In genomic region chr21:34614693-34615486, GRCh38 we compare ENCODE assay signal across 1 cellular context.
TF ChIP-seq lines count a peak whose summit lies in the region.

Gene RCAN1 (minus strand): TSS chr21:34615113. CDS start chr21:34615011, 102 bp downstream.

TF ChIP-seq in HepG2, 621 proteins besides CTCF, POLR2A, EP300 and RAD21 (continued from another document and continues in another):
- TF ChIP-seq, protein P1, sequence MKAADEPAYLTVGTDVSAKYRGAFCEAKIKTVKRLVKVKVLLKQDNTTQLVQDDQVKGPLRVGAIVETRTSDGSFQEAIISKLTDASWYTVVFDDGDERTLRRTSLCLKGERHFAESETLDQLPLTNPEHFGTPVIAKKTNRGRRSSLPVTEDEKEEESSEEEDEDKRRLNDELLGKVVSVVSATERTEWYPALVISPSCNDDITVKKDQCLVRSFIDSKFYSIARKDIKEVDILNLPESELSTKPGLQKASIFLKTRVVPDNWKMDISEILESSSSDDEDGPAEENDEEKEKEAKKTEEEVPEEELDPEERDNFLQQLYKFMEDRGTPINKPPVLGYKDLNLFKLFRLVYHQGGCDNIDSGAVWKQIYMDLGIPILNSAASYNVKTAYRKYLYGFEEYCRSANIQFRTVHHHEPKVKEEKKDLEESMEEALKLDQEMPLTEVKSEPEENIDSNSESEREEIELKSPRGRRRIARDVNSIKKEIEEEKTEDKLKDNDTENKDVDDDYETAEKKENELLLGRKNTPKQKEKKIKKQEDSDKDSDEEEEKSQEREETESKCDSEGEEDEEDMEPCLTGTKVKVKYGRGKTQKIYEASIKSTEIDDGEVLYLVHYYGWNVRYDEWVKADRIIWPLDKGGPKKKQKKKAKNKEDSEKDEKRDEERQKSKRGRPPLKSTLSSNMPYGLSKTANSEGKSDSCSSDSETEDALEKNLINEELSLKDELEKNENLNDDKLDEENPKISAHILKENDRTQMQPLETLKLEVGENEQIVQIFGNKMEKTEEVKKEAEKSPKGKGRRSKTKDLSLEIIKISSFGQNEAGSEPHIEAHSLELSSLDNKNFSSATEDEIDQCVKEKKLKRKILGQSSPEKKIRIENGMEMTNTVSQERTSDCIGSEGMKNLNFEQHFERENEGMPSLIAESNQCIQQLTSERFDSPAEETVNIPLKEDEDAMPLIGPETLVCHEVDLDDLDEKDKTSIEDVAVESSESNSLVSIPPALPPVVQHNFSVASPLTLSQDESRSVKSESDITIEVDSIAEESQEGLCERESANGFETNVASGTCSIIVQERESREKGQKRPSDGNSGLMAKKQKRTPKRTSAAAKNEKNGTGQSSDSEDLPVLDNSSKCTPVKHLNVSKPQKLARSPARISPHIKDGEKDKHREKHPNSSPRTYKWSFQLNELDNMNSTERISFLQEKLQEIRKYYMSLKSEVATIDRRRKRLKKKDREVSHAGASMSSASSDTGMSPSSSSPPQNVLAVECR (CRISPR knock-in tag; IDR thresholded peaks at IDR 0.05; ENCODE audit: borderline replicate concordance): peak; percentile 84
- TF ChIP-seq SUZ12 (IDR thresholded peaks at IDR 0.05; ENCODE audit: low read depth, low read length) (no peak), NR2C2 (CRISPR knock-in tag; IDR thresholded peaks at IDR 0.05; ENCODE audit: borderline replicate concordance) (peak; percentile 63), FOXK2 (IDR thresholded peaks at IDR 0.05) (no peak), SIX1 (CRISPR knock-in tag; IDR thresholded peaks at IDR 0.05; ENCODE audit: borderline replicate concordance) (no peak), NFE2L1 (CRISPR knock-in tag; IDR thresholded peaks at IDR 0.05; ENCODE audit: borderline replicate concordance) (no peak), SRF (IDR thresholded peaks at IDR 0.05; ENCODE audit: low read depth, low read length) (no peak), SMARCC2 (IDR thresholded peaks at IDR 0.05) (no peak), ZKSCAN1 (IDR thresholded peaks at IDR 0.05; ENCODE audit: low read length) (no peak), ZNF12 (CRISPR knock-in tag; IDR thresholded peaks at IDR 0.05) (no peak), NFAT5 (CRISPR knock-in tag; IDR thresholded peaks at IDR 0.05) (0 out of 2 replicates have a peak, but pooled peaks have one; percentile 35), SRSF9 (IDR thresholded peaks at IDR 0.05; ENCODE audit: borderline replicate concordance, insufficient read depth, low read depth, low read length, poor library complexity, severe bottlenecking) (no peak), NONO (IDR thresholded peaks at IDR 0.05) (no peak), NONO (CRISPR knock-in tag; conservative IDR thresholded peaks at IDR 0.05) (peak; percentile 64), ZNF292 (CRISPR knock-in tag; IDR thresholded peaks at IDR 0.05; ENCODE audit: borderline replicate concordance, low read depth) (0 out of 2 replicates have a peak, but pooled peaks have one; percentile 21), ZNF124 (CRISPR knock-in tag; IDR thresholded peaks at IDR 0.05) (no peak), ATF7 (IDR thresholded peaks at IDR 0.05) (no peak), ATF7 (CRISPR knock-in tag; IDR thresholded peaks at IDR 0.05) (no peak), TAF1 (CRISPR knock-in tag; IDR thresholded peaks at IDR 0.05) (no peak), PHF8 (CRISPR knock-in tag; IDR thresholded peaks at IDR 0.05) (no peak), ZFP90 (CRISPR knock-in tag; IDR thresholded peaks at IDR 0.05; ENCODE audit: borderline replicate concordance) (no peak), SP5 (CRISPR knock-in tag; IDR thresholded peaks at IDR 0.05; ENCODE audit: borderline replicate concordance, low read depth) (peak; percentile 82), PCBP1 (IDR thresholded peaks at IDR 0.05; ENCODE audit: borderline replicate concordance, low read depth, low read length) (peak; percentile 86; the same call in 1 of the 2 replicates), WIZ (CRISPR knock-in tag; IDR thresholded peaks at IDR 0.05) (no peak), ZNF10 (CRISPR knock-in tag; IDR thresholded peaks at IDR 0.05; ENCODE audit: borderline replicate concordance, low read depth) (no peak), ZFY (CRISPR knock-in tag; IDR thresholded peaks at IDR 0.05) (peak; percentile 70), ZNF280D (CRISPR knock-in tag; IDR thresholded peaks at IDR 0.05) (no peak), SALL1 (CRISPR knock-in tag; IDR thresholded peaks at IDR 0.05) (peak; percentile 58; the same call in 1 of the 2 replicates), JARID2 (CRISPR knock-in tag; IDR thresholded peaks at IDR 0.05; ENCODE audit: insufficient replicate concordance) (no peak), ZNF639 (CRISPR knock-in tag; conservative IDR thresholded peaks at IDR 0.05) (peak; percentile 85), ZNF136 (CRISPR knock-in tag; IDR thresholded peaks at IDR 0.05; ENCODE audit: low read depth) (no peak), FOXK1 (CRISPR knock-in tag; IDR thresholded peaks at IDR 0.05; ENCODE audit: borderline replicate concordance, low read depth) (peak; percentile 79; the same call in 1 of the 2 replicates)
- TF ChIP-seq, protein P2, sequence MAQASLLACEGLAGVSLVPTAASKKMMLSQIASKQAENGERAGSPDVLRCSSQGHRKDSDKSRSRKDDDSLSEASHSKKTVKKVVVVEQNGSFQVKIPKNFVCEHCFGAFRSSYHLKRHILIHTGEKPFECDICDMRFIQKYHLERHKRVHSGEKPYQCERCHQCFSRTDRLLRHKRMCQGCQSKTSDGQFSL (CRISPR knock-in tag; IDR thresholded peaks at IDR 0.05): peak; percentile 94
- TF ChIP-seq, protein P3, sequence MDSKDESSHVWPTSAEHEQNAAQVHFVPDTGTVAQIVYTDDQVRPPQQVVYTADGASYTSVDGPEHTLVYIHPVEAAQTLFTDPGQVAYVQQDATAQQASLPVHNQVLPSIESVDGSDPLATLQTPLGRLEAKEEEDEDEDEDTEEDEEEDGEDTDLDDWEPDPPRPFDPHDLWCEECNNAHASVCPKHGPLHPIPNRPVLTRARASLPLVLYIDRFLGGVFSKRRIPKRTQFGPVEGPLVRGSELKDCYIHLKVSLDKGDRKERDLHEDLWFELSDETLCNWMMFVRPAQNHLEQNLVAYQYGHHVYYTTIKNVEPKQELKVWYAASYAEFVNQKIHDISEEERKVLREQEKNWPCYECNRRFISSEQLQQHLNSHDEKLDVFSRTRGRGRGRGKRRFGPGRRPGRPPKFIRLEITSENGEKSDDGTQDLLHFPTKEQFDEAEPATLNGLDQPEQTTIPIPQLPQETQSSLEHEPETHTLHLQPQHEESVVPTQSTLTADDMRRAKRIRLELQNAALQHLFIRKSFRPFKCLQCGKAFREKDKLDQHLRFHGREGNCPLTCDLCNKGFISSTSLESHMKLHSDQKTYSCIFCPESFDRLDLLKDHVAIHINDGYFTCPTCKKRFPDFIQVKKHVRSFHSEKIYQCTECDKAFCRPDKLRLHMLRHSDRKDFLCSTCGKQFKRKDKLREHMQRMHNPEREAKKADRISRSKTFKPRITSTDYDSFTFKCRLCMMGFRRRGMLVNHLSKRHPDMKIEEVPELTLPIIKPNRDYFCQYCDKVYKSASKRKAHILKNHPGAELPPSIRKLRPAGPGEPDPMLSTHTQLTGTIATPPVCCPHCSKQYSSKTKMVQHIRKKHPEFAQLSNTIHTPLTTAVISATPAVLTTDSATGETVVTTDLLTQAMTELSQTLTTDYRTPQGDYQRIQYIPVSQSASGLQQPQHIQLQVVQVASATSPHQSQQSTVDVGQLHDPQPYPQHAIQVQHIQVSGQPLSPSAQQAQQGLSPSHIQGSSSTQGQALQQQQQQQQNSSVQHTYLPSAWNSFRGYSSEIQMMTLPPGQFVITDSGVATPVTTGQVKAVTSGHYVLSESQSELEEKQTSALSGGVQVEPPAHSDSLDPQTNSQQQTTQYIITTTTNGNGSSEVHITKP (CRISPR knock-in tag; IDR thresholded peaks at IDR 0.05; ENCODE audit: low read depth): 0 out of 2 replicates have a peak, but pooled peaks have one; percentile 24
- TF ChIP-seq, protein P4, sequence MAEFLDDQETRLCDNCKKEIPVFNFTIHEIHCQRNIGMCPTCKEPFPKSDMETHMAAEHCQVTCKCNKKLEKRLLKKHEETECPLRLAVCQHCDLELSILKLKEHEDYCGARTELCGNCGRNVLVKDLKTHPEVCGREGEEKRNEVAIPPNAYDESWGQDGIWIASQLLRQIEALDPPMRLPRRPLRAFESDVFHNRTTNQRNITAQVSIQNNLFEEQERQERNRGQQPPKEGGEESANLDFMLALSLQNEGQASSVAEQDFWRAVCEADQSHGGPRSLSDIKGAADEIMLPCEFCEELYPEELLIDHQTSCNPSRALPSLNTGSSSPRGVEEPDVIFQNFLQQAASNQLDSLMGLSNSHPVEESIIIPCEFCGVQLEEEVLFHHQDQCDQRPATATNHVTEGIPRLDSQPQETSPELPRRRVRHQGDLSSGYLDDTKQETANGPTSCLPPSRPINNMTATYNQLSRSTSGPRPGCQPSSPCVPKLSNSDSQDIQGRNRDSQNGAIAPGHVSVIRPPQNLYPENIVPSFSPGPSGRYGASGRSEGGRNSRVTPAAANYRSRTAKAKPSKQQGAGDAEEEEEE (CRISPR knock-in tag; IDR thresholded peaks at IDR 0.05; ENCODE audit: borderline replicate concordance): no peak
- TF ChIP-seq, protein P5, sequence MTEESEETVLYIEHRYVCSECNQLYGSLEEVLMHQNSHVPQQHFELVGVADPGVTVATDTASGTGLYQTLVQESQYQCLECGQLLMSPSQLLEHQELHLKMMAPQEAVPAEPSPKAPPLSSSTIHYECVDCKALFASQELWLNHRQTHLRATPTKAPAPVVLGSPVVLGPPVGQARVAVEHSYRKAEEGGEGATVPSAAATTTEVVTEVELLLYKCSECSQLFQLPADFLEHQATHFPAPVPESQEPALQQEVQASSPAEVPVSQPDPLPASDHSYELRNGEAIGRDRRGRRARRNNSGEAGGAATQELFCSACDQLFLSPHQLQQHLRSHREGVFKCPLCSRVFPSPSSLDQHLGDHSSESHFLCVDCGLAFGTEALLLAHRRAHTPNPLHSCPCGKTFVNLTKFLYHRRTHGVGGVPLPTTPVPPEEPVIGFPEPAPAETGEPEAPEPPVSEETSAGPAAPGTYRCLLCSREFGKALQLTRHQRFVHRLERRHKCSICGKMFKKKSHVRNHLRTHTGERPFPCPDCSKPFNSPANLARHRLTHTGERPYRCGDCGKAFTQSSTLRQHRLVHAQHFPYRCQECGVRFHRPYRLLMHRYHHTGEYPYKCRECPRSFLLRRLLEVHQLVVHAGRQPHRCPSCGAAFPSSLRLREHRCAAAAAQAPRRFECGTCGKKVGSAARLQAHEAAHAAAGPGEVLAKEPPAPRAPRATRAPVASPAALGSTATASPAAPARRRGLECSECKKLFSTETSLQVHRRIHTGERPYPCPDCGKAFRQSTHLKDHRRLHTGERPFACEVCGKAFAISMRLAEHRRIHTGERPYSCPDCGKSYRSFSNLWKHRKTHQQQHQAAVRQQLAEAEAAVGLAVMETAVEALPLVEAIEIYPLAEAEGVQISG (CRISPR knock-in tag; IDR thresholded peaks at IDR 0.05): peak; percentile 71
